ENCODE assay signal across 15 cellular contexts in the genomic region with DNA sequence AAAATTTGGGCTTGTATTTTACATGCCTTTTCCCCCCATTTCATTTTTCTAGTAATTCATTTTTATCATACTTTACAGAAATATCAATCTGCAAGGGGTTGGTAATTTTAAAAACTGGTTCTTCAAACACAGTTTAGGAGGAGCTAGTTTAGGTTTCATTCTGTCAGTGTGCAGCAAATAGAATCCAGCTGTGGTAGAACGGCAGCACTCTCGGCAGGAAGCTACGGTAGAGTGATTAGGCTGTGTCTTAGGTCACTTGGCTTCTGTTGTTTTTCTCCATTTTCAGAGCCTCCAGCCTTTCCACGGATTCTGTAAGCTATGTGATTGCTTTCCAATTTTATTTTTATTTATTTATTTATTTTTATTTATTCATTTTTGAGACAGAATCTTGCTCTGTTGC. TPM values are rescaled to one million over a fixed set of nuclear protein-coding genes. Genes with fewer than 3 reads are reported as not detected.
"Had no signal": no experiment of that assay in that cellular context is flagged by ENCODE, and none has a peak within 500 bp of the region (broad histone marks: within the 10 kb centered on the region; RNA-seq: fewer than 3 reads in every experiment).

No MANE protein-coding gene starts in this region.

- H3K4me1 ChIP-seq: lower lobe of right lung, parathyroid adenoma, thyroid gland had no signal

- H3K9ac ChIP-seq: parathyroid adenoma had no signal

- H3K9me3 Mint-ChIP-seq: activated naive CD4-positive, alpha-beta T cell treated with anti-CD3 and anti-CD28 coated beads, Interleukin-2, amount 10 ng/mL, durations not matched to agents 7 days and 5 days; activated T-helper 17 cell treated with anti-CD3 and anti-CD28 coated beads, Interleukin-2, amount 50 U/mL, for 72 hours had no signal

- H3K4me3 ChIP-seq: coronary artery, lower lobe of right lung, thyroid gland had no signal

- DNase-seq: activated CD4-positive, alpha-beta T cell treated with anti-CD3 and anti-CD28 coated beads for 48 hours; activated naive CD4-positive, alpha-beta T cell treated with anti-CD3 and anti-CD28 coated beads, Interleukin-2, amount 10 ng/mL, durations not matched to agents 7 days and 5 days; effector CD8-positive, alpha-beta T cell; lower lobe of right lung; midbrain; retina; stimulated activated CD4-positive, alpha-beta T cell treated with anti-CD3 and anti-CD28 coated beads, Interleukin-4, amount 100 ng/mL, for 24 hours; T1000; thyroid gland had no signal

- ATAC-seq: activated T-helper 17 cell treated with anti-CD3 and anti-CD28 coated beads, Interleukin-2, amount 50 U/mL, for 72 hours; lower lobe of right lung had no signal

- H3K27ac Mint-ChIP-seq: activated T-helper 17 cell treated with anti-CD3 and anti-CD28 coated beads, Interleukin-2, amount 50 U/mL, for 72 hours had no signal

- H3K4me1 Mint-ChIP-seq: activated T-helper 17 cell treated with anti-CD3 and anti-CD28 coated beads, Interleukin-2, amount 50 U/mL, for 72 hours had no signal

- H3K27me3 Mint-ChIP-seq: activated naive CD4-positive, alpha-beta T cell treated with anti-CD3 and anti-CD28 coated beads, Interleukin-2, amount 10 ng/mL, durations not matched to agents 7 days and 5 days; activated T-helper 17 cell treated with anti-CD3 and anti-CD28 coated beads, Interleukin-2, amount 50 U/mL, for 72 hours had no signal

- H3K4me3 Mint-ChIP-seq: activated naive CD4-positive, alpha-beta T cell treated with anti-CD3 and anti-CD28 coated beads, Interleukin-2, amount 10 ng/mL, durations not matched to agents 7 days and 5 days; activated T-helper 17 cell treated with anti-CD3 and anti-CD28 coated beads, Interleukin-2, amount 50 U/mL, for 72 hours had no signal

- H3K27me3 ChIP-seq: thyroid gland had no signal

- H3K9me3 ChIP-seq: lower lobe of right lung, thyroid gland had no signal

- H3K27ac ChIP-seq: coronary artery, epithelial cell of prostate, lower lobe of right lung, parathyroid adenoma, thyroid gland, VCaP had no signal

RNA-seq across cellular contexts. Expression of gene TLDC2, which starts 32.7 kb away (rescaled TPM):
- total RNA-seq: activated T-helper 17 cell treated with anti-CD3 and anti-CD28 coated beads, Interleukin-2, amount 50 U/mL, for 72 hours; cardiac septum had no signal
